In genomic region chr7:144027070-144027469, GRCh38 we compare ENCODE assay signal across 9 cellular contexts. TPM values are rescaled to one million over a fixed set of nuclear protein-coding genes. Genes with fewer than 3 reads are reported as not detected.
A peak's percentile ranks its signal among the peaks of the same experiment; 100 is the strongest.
DNase-seq lines count a peak whose midpoint lies in the region; ATAC-seq and TF ChIP-seq lines count a peak whose summit lies in the region.
"Had no signal": no experiment of that assay in that cellular context is flagged by ENCODE, and none has a peak within 500 bp of the region (broad histone marks: within the 10 kb centered on the region; RNA-seq: fewer than 3 reads in every experiment).

No MANE protein-coding gene starts in this region.

- no peak overlapping the region for H3K27ac Mint-ChIP-seq in activated naive CD8-positive, alpha-beta T cell treated with anti-CD3 and anti-CD28 coated beads for 36 hours

- H3K36me3 ChIP-seq in osteoblast (ENCODE audit: insufficient read depth, low read length) (no peaks in the 10 kb centered on the region), aorta (ENCODE audit: control insufficient read depth in 1 of 2, insufficient read depth in 2 of 2, low read length in 1 of 2) (no peaks in the 10 kb centered on the region), suprapubic skin (no peaks in the 10 kb centered on the region)

- peaks cover 6% of the 10 kb centered on the region for H3K4me1 Mint-ChIP-seq in activated naive CD8-positive, alpha-beta T cell treated with anti-CD3 and anti-CD28 coated beads for 36 hours

- peak; percentile 39 for DNase-seq in EL
- DNase-seq in NCI-H226 = peak; percentile 16
- DNase-seq in epithelial cell of esophagus (ENCODE audit: low read depth) = peak; percentile 29
- no peak for DNase-seq in osteoblast (ENCODE audit: insufficient read length, low spot score, missing footprints)
- DNase-seq in aorta = no peak
- DNase-seq in activated naive CD8-positive, alpha-beta T cell treated with anti-CD3 and anti-CD28 coated beads for 36 hours = no peak
- DNase-seq in suprapubic skin (ENCODE audit: low spot score in 2 of 2) = no peak
- DNase-seq in UCSD-AML1 (lab: John Stamatoyannopoulos, UW; ENCODE audit: unreplicated experiment) = no peak
- DNase-seq: SIG-M5 had no signal

- TF ChIP-seq CTCF in epithelial cell of esophagus (IDR thresholded peaks at IDR 0.05; ENCODE audit: insufficient read depth, low read depth, low read length, missing control alignments) (peak; percentile 26), osteoblast (IDR thresholded peaks at IDR 0.05; ENCODE audit: extremely low read depth, low read depth, low read length) (peak; percentile 59), suprapubic skin (IDR thresholded peaks at IDR 0.05) (peak in 1 of 2 donors; percentile 18)

- H3K79me2 ChIP-seq in osteoblast (ENCODE audit: insufficient read depth, low read length) = no peaks in the 10 kb centered on the region

- H3K36me3 Mint-ChIP-seq in activated naive CD8-positive, alpha-beta T cell treated with anti-CD3 and anti-CD28 coated beads for 36 hours = no peaks in the 10 kb centered on the region

- H3K4me3 ChIP-seq in epithelial cell of esophagus (ENCODE audit: low read length) (no peak overlapping the region), osteoblast (ENCODE audit: insufficient read depth, low read length) (no peak overlapping the region), aorta (ENCODE audit: low read length in 2 of 2) (no peak overlapping the region), suprapubic skin (no peak overlapping the region)

- ATAC-seq in aorta (ENCODE audit: low FRiP score) = no peak

- intact Hi-C loops in aorta (cut with DNase I) = no loop called here

- no peak for TF ChIP-seq POLR2A in suprapubic skin (IDR thresholded peaks at IDR 0.05)

- no peak overlapping the region for H3K4me3 Mint-ChIP-seq in activated naive CD8-positive, alpha-beta T cell treated with anti-CD3 and anti-CD28 coated beads for 36 hours

- H3K27me3 Mint-ChIP-seq in activated naive CD8-positive, alpha-beta T cell treated with anti-CD3 and anti-CD28 coated beads for 36 hours = no peaks in the 10 kb centered on the region

- H3K4me1 ChIP-seq in osteoblast (ENCODE audit: insufficient read depth, low read length) (no peaks in the 10 kb centered on the region), aorta (ENCODE audit: control insufficient read depth in 1 of 2, insufficient read depth in 2 of 2, low read length in 2 of 2) (no peaks in the 10 kb centered on the region), suprapubic skin (no peaks in the 10 kb centered on the region)

- no peaks in the 10 kb centered on the region for H4K20me1 ChIP-seq in osteoblast (ENCODE audit: insufficient read depth, low read length)

- H3K4me2 ChIP-seq in osteoblast (ENCODE audit: insufficient read depth, low read length) = no peak overlapping the region

- H3K9me3 Mint-ChIP-seq in activated naive CD8-positive, alpha-beta T cell treated with anti-CD3 and anti-CD28 coated beads for 36 hours = no peaks in the 10 kb centered on the region

- 4 to 5% methylated on average over 3 of the region's 3 CpGs for WGBS in aorta, 2 donors
- WGBS in suprapubic skin = 13% methylated on average over 3 of the region's 3 CpGs

- no peak overlapping the region for H2AFZ ChIP-seq in osteoblast (ENCODE audit: low read length)

- H3K9me3 ChIP-seq in osteoblast (ENCODE audit: low read depth, low read length) = no peaks in the 10 kb centered on the region
- no peaks in the 10 kb centered on the region for H3K9me3 ChIP-seq in aorta (ENCODE audit: control insufficient read depth, low read length)
- no peaks in the 10 kb centered on the region for H3K9me3 ChIP-seq in suprapubic skin

- no peaks in the 10 kb centered on the region for H3K27me3 ChIP-seq in osteoblast (ENCODE audit: insufficient read depth, low read length)
- H3K27me3 ChIP-seq in aorta (ENCODE audit: control insufficient read depth in 1 of 2, insufficient read depth in 2 of 2, low read length in 1 of 2) = no peaks in the 10 kb centered on the region
- H3K27me3 ChIP-seq in suprapubic skin = no peaks in the 10 kb centered on the region

- H3K27ac ChIP-seq in osteoblast (ENCODE audit: low read depth, low read length) = no peak overlapping the region
- no peak overlapping the region for H3K27ac ChIP-seq in aorta (ENCODE audit: low read depth in 1 of 2, low read length in 2 of 2)
- H3K27ac ChIP-seq in suprapubic skin = no peak overlapping the region

- no peak for TF ChIP-seq EP300 in suprapubic skin (IDR thresholded peaks at IDR 0.05)

RNA-seq across cellular contexts. Expression of gene OR2A5, which starts 21.7 kb away (rescaled TPM):
- total RNA-seq in osteoblast (not detected in 2 replicates), aorta (not detected), suprapubic skin (not detected)
- not detected for polyA plus RNA-seq in aorta
- not detected for total RNA-seq in activated naive CD8-positive, alpha-beta T cell treated with anti-CD3 and anti-CD28 coated beads for 36 hours

RNA-seq across cellular contexts. Expression of gene OR6B1, which starts 26.9 kb away (rescaled TPM):
- total RNA-seq in osteoblast = not detected in 2 replicates
- not detected for total RNA-seq in aorta
- not detected for polyA plus RNA-seq in aorta
- not detected for total RNA-seq in activated naive CD8-positive, alpha-beta T cell treated with anti-CD3 and anti-CD28 coated beads for 36 hours
- total RNA-seq in suprapubic skin = not detected

RNA-seq across cellular contexts. Expression of gene OR2A25, which starts 42.5 kb away (rescaled TPM):
- not detected in 2 replicates for total RNA-seq in osteoblast
- not detected for total RNA-seq in aorta
- not detected for polyA plus RNA-seq in aorta
- total RNA-seq in activated naive CD8-positive, alpha-beta T cell treated with anti-CD3 and anti-CD28 coated beads for 36 hours = not detected
- not detected for total RNA-seq in suprapubic skin

RNA-seq across cellular contexts. Expression of gene OR2A12, which starts 59.0 kb away (rescaled TPM):
- total RNA-seq in osteoblast (not detected in 2 replicates), aorta (not detected), suprapubic skin (not detected)
- not detected for polyA plus RNA-seq in aorta
- total RNA-seq in activated naive CD8-positive, alpha-beta T cell treated with anti-CD3 and anti-CD28 coated beads for 36 hours = not detected

Comparison
In these comparisons a context has a peak if more than half of its experiments do, and no peak if none do; other contexts are left out.
1. DNase-seq: peak in EL (single experiment), NCI-H226 (single experiment) and epithelial cell of esophagus (single experiment); none in osteoblast (single experiment), aorta (0 of 2), activated naive CD8-positive, alpha-beta T cell treated with anti-CD3 and anti-CD28 coated beads for 36 hours (single experiment), suprapubic skin (0 of 2) and UCSD-AML1 (single experiment).